ENCODE assay signal across 8 cellular contexts in the genomic region with DNA sequence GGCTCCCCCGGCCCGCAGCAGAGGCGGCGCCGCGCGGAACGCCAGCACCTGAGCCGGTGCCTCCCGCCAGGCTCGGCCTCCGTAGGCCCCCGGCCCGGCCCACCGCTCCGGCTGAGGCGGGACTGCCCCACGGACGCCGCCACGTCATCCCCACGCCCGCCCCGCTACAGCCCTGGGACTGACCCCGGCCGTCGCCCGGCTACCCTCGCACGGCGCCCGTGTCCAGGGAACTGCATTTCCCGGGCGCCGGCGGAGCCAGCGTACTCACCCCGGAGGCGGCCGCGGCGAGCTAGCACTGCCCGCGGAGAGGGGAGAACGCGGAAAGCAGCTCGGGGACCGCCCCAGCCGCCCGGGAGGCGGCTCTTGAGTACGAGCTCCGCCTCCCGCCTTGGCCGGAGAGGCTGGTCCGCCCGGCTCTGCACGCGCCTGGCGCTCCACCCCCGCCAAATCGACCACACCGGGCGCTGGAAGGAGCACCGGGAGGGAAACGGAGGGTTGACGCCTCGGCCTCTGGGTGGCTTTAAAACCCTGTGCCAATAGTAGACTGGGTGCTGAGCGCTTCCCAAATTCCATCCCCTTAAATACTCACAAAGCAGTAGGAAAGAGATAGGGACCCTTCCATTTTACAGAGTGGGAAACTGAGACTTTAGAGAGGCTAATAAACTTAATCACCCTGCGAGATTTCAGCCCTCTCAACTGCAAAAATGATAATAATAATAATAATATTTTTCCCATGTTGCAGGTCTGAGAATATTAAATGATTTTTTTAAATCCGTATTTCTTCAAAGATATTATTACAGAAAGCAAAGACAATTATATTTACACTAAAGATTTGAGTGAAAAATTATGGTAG. TPM values are rescaled to one million over a fixed set of nuclear protein-coding genes. Genes with fewer than 3 reads are reported as not detected.
DNase-seq lines count a peak whose midpoint lies in the region; ATAC-seq and TF ChIP-seq lines count a peak whose summit lies in the region.

A gene with protein sequence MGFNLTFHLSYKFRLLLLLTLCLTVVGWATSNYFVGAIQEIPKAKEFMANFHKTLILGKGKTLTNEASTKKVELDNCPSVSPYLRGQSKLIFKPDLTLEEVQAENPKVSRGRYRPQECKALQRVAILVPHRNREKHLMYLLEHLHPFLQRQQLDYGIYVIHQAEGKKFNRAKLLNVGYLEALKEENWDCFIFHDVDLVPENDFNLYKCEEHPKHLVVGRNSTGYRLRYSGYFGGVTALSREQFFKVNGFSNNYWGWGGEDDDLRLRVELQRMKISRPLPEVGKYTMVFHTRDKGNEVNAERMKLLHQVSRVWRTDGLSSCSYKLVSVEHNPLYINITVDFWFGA (minus strand): TSS at position 297 of the 853 bp plus-strand sequence. CDS start 10,779 bp downstream, outside the sequence.

- peak within 1 kb of the TSS; percentile 72 for H3K4me3 ChIP-seq in LNCaP clone FGC (ENCODE audit: low read depth, low read length)

- H3K4me1 Mint-ChIP-seq in nephron progenitor cell: peaks cover 12% of the 10 kb centered on the region
- peaks cover 45% of the 10 kb centered on the region for H3K4me1 Mint-ChIP-seq in stimulated activated naive CD8-positive, alpha-beta T cell treated with anti-CD3 and anti-CD28 coated beads, Interleukin-15, amount 100 ng/mL, for 72 hours

- no peaks in the 10 kb centered on the region for H3K27me3 Mint-ChIP-seq in nephron progenitor cell (ENCODE audit: low read depth, poor library complexity)
- H3K27me3 Mint-ChIP-seq in stimulated activated naive CD8-positive, alpha-beta T cell treated with anti-CD3 and anti-CD28 coated beads, Interleukin-15, amount 100 ng/mL, for 72 hours: no peaks in the 10 kb centered on the region

- TF ChIP-seq CTCF in LNCaP clone FGC (IDR thresholded peaks at IDR 0.05; ENCODE audit: control insufficient read depth, extremely low read depth, insufficient read depth) (no peak), nephron progenitor cell (IDR thresholded peaks at IDR 0.05) (no peak)

- peak; percentile 72 for TF ChIP-seq POLR2A in Raji (IDR thresholded peaks at IDR 0.05; ENCODE audit: insufficient read depth, low read depth, low read length)

- H3K9me3 Mint-ChIP-seq in nephron progenitor cell: peaks cover 10% of the 10 kb centered on the region
- peaks cover 0 to 2% of the 10 kb centered on the region in 2 donors for H3K9me3 Mint-ChIP-seq in stimulated activated naive CD8-positive, alpha-beta T cell treated with anti-CD3 and anti-CD28 coated beads, Interleukin-15, amount 100 ng/mL, for 72 hours

- peak; percentile 85 for ATAC-seq in stimulated activated naive CD8-positive, alpha-beta T cell treated with anti-CD3 and anti-CD28 coated beads, Interleukin-15, amount 100 ng/mL, for 72 hours

- H3K4me3 Mint-ChIP-seq in nephron progenitor cell: peak within 1 kb of the TSS; percentile 89
- H3K4me3 Mint-ChIP-seq in stimulated activated naive CD8-positive, alpha-beta T cell treated with anti-CD3 and anti-CD28 coated beads, Interleukin-15, amount 100 ng/mL, for 72 hours: peak within 1 kb of the TSS; percentile 88 to 91

- DNase-seq in ELR (ENCODE audit: low read depth) (peak; percentile 91), H4 (ENCODE audit: low spot score) (peak; percentile 75), LNCaP clone FGC (ENCODE audit: low read depth) (peak; percentile 69), fibroblast of the conjunctiva (ENCODE audit: low read depth) (peak; percentile 69), nephron progenitor cell (peak; percentile 88)
- DNase-seq in activated effector memory CD4-positive, alpha-beta T cell treated with Interleukin-2 at 50 U/mL for 16 hours: peak; percentile 60
- DNase-seq in stimulated activated naive CD8-positive, alpha-beta T cell treated with anti-CD3 and anti-CD28 coated beads, Interleukin-15, amount 100 ng/mL, for 72 hours: peak; percentile 81

- peaks cover 12% of the 10 kb centered on the region for H3K36me3 Mint-ChIP-seq in nephron progenitor cell (ENCODE audit: low read depth)

- peak within 1 kb of the TSS; percentile 93 for H3K27ac Mint-ChIP-seq in nephron progenitor cell
- peak within 1 kb of the TSS; percentile 93 to 94 for H3K27ac Mint-ChIP-seq in stimulated activated naive CD8-positive, alpha-beta T cell treated with anti-CD3 and anti-CD28 coated beads, Interleukin-15, amount 100 ng/mL, for 72 hours

RNA-seq across cellular contexts. Expression of the gene that starts here (rescaled TPM):
- 25.3 and 30.5 TPM in 2 replicates for total RNA-seq in H4 (2014; rRNA removed; shearing (Covaris generic))

Comparison
In these comparisons a context has a peak if more than half of its experiments do, and no peak if none do; other contexts are left out.
1. Peak in every context shown above with its lines: DNase-seq, ATAC-seq and H3K4me3 ChIP-seq.